1 cellular context compared by ENCODE assay signal in genomic region chr6:30614843-30615218, GRCh38.
A peak's percentile ranks its signal among the peaks of the same experiment; 100 is the strongest.
TF ChIP-seq lines count a peak whose summit lies in the region.

No MANE protein-coding gene starts in this region.

TF ChIP-seq in HepG2, 621 proteins besides CTCF, POLR2A, EP300 and RAD21 (continued from another document and continues in another):
- TF ChIP-seq MLX (CRISPR knock-in tag; IDR thresholded peaks at IDR 0.05) (no peak), NRL (CRISPR knock-in tag; IDR thresholded peaks at IDR 0.05; ENCODE audit: borderline replicate concordance) (no peak), MBNL3 (CRISPR knock-in tag; conservative IDR thresholded peaks at IDR 0.05) (no peak), U2AF2 (IDR thresholded peaks at IDR 0.05; ENCODE audit: low read depth, low read length) (no peak), CEBPZ (IDR thresholded peaks at IDR 0.05; ENCODE audit: low read length) (no peak), ZSCAN21 (CRISPR knock-in tag; IDR thresholded peaks at IDR 0.05; ENCODE audit: borderline replicate concordance) (no peak; the same call in 1 of the 2 replicates), ZNF281 (CRISPR knock-in tag; IDR thresholded peaks at IDR 0.05; ENCODE audit: borderline replicate concordance) (no peak), ZNF678 (CRISPR knock-in tag; IDR thresholded peaks at IDR 0.05) (no peak), GATA4 (IDR thresholded peaks at IDR 0.05; ENCODE audit: borderline replicate concordance, low read depth) (no peak), ZBTB7B (CRISPR knock-in tag; IDR thresholded peaks at IDR 0.05) (no peak), ZHX2 (IDR thresholded peaks at IDR 0.05; ENCODE audit: low read depth) (peak; percentile 50; the same call in 1 of the 2 replicates), ZHX2 (CRISPR knock-in tag; IDR thresholded peaks at IDR 0.05; ENCODE audit: borderline replicate concordance) (no peak), TFE3 (CRISPR knock-in tag; IDR thresholded peaks at IDR 0.05) (peak; percentile 26; the same call in 1 of the 2 replicates), REPIN1 (CRISPR knock-in tag; IDR thresholded peaks at IDR 0.05; ENCODE audit: borderline replicate concordance, low read depth) (no peak), NBN (conservative IDR thresholded peaks at IDR 0.05) (no peak), KAT2B (IDR thresholded peaks at IDR 0.05; ENCODE audit: borderline replicate concordance, low read depth, low read length) (no peak), ZNF251 (CRISPR knock-in tag; IDR thresholded peaks at IDR 0.05) (no peak), TRAFD1 (CRISPR knock-in tag; IDR thresholded peaks at IDR 0.05; ENCODE audit: borderline replicate concordance) (no peak), SPEN (CRISPR knock-in tag; IDR thresholded peaks at IDR 0.05; ENCODE audit: low read depth) (peak; percentile 47; the same call in 1 of the 2 replicates), BRCA1 (CRISPR knock-in tag; IDR thresholded peaks at IDR 0.05) (0 out of 2 replicates have a peak, but pooled peaks have one; percentile 7), XRCC5 (optimal IDR thresholded peaks at IDR 0.05; ENCODE audit: low read length) (peak; percentile 55), ZNF567 (CRISPR knock-in tag; IDR thresholded peaks at IDR 0.05; ENCODE audit: borderline replicate concordance) (no peak), ZNF614 (CRISPR knock-in tag; IDR thresholded peaks at IDR 0.05; ENCODE audit: borderline replicate concordance) (no peak), FLYWCH1 (CRISPR knock-in tag; IDR thresholded peaks at IDR 0.05) (no peak), SNAPC5 (CRISPR knock-in tag; IDR thresholded peaks at IDR 0.05; ENCODE audit: borderline replicate concordance) (no peak), ZNF354B (CRISPR knock-in tag; IDR thresholded peaks at IDR 0.05) (no peak), ZNF598 (CRISPR knock-in tag; IDR thresholded peaks at IDR 0.05; ENCODE audit: borderline replicate concordance) (no peak), ZNF589 (CRISPR knock-in tag; conservative IDR thresholded peaks at IDR 0.05) (peak; percentile 36; the same call in 1 of the 2 replicates), ZNF136 (CRISPR knock-in tag; IDR thresholded peaks at IDR 0.05; ENCODE audit: low read depth) (no peak), NFIB (CRISPR knock-in tag; IDR thresholded peaks at IDR 0.05; ENCODE audit: borderline replicate concordance) (no peak), ZSCAN25 (CRISPR knock-in tag; IDR thresholded peaks at IDR 0.05) (no peak), ZNF841 (CRISPR knock-in tag; IDR thresholded peaks at IDR 0.05; ENCODE audit: borderline replicate concordance) (no peak), SRSF1 (optimal IDR thresholded peaks at IDR 0.05; ENCODE audit: low read depth, low read length) (no peak), TOPORS (CRISPR knock-in tag; IDR thresholded peaks at IDR 0.05) (no peak), ZNF143 (CRISPR knock-in tag; IDR thresholded peaks at IDR 0.05) (no peak), MAFF (IDR thresholded peaks at IDR 0.05; ENCODE audit: low read depth, low read length) (no peak; the same call in 1 of the 2 replicates), ATF3 (CRISPR knock-in tag; IDR thresholded peaks at IDR 0.05) (peak; percentile 68; the same call in 1 of the 2 replicates), ZNF720 (CRISPR knock-in tag; IDR thresholded peaks at IDR 0.05) (no peak), FOXO4 (CRISPR knock-in tag; conservative IDR thresholded peaks at IDR 0.05) (no peak), MED8 (CRISPR knock-in tag; IDR thresholded peaks at IDR 0.05; ENCODE audit: insufficient replicate concordance) (no peak), ZNF12 (CRISPR knock-in tag; IDR thresholded peaks at IDR 0.05) (no peak), PREB (CRISPR knock-in tag; IDR thresholded peaks at IDR 0.05) (no peak), ZFP90 (CRISPR knock-in tag; IDR thresholded peaks at IDR 0.05; ENCODE audit: borderline replicate concordance) (no peak), POLR2G (IDR thresholded peaks at IDR 0.05; ENCODE audit: low read depth, low read length) (peak; percentile 92), ZNF546 (CRISPR knock-in tag; conservative IDR thresholded peaks at IDR 0.05) (0 out of 2 replicates have a peak, but pooled peaks have one; percentile 25)
